Comparison of ENCODE assay signal across 25 cellular contexts in the genomic region with DNA sequence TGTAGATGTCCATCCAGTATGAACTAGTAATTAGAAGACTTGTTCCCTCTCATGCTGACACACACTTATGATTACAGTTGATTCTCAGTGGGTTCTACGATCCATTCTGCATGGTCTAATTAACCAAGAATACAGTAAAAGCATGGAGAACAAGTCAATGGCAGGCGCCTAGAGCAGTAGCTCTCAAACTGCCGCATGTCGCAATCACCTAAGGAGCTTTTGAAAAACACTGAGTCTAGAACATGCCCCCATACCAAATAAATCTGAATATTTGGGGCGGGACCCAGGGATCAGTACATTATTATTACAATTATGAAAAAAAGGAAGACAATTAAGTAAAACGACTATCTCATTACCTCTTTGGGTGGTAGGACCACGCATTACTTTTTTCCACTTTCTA. TPM values are rescaled to one million over a fixed set of nuclear protein-coding genes. Genes with fewer than 3 reads are reported as not detected.
A peak's percentile ranks its signal among the peaks of the same experiment; 100 is the strongest.
DNase-seq lines count a peak whose midpoint lies in the region; ATAC-seq, FAIRE-seq and TF ChIP-seq lines count a peak whose summit lies in the region.
"Had no signal": no experiment of that assay in that cellular context is flagged by ENCODE, and none has a peak within 500 bp of the region (broad histone marks: within the 10 kb centered on the region; RNA-seq: fewer than 3 reads in every experiment).

No MANE protein-coding gene starts in this region.

- TF ChIP-seq POLR2A in HepG2 (IDR thresholded peaks at IDR 0.05; ENCODE audit: insufficient read depth in 1 of 2, low read depth in 2 of 2, low read length in 2 of 2): no peak
- TF ChIP-seq POLR2A in right lobe of liver (IDR thresholded peaks at IDR 0.05): no peak
- TF ChIP-seq POLR2A in esophagus muscularis mucosa (IDR thresholded peaks at IDR 0.05; ENCODE audit: low read depth): no peak

- H3K79me2 ChIP-seq in HepG2 (ENCODE audit: insufficient read depth, low read length): no peaks in the 10 kb centered on the region

- POLR2A ChIA-PET in HepG2 (lab: Yijun Ruan, JAX) (no interaction called here), T-cell (lab: Charles Lee) (no interaction called here)
- POLR2A ChIA-PET in CD8-positive, alpha-beta memory T cell (lab: Charles Lee): no interaction called here

- no peak for ATAC-seq in HepG2
- ATAC-seq in right lobe of liver: no peak
- ATAC-seq in T-cell (replicated peaks in 1 of 4): no peak
- ATAC-seq in omental fat pad (ENCODE audit: low FRiP score): no peak
- ATAC-seq: GM12878, HCT116 had no signal

- H3K9ac ChIP-seq in HepG2 (ENCODE audit: insufficient read depth, low read depth, low read length): no peak overlapping the region
- H3K9ac ChIP-seq: BLaER1 had no signal

- H3K4me1 Mint-ChIP-seq in CD8-positive, alpha-beta memory T cell: peaks cover 51 to 62% (median 59%) of the 10 kb centered on the region in 3 donors
- peaks cover 50 to 53% (median 51%) of the 10 kb centered on the region in 3 donors for H3K4me1 Mint-ChIP-seq in T-cell

- H3K4me2 ChIP-seq in HepG2 (ENCODE audit: low read depth, low read length): no peak overlapping the region
- H3K4me2 ChIP-seq: BLaER1 had no signal

- no peaks in the 10 kb centered on the region for H3K4me1 ChIP-seq in HepG2 (ENCODE audit: insufficient read depth, low read length)
- no peaks in the 10 kb centered on the region for H3K4me1 ChIP-seq in right lobe of liver
- peaks cover 40% of the 10 kb centered on the region for H3K4me1 ChIP-seq in CD8-positive, alpha-beta memory T cell (ENCODE audit: insufficient read depth, low read length)
- peaks cover 0 to 8% (median 2%) of the 10 kb centered on the region in 4 donors for H3K4me1 ChIP-seq in esophagus muscularis mucosa
- H3K4me1 ChIP-seq: Caco-2 had no signal

- H3K9me3 Mint-ChIP-seq in CD8-positive, alpha-beta memory T cell: peaks cover 4 to 29% (median 24%) of the 10 kb centered on the region in 5 donors
- H3K9me3 Mint-ChIP-seq in T-cell: peaks cover 0 to 27% (median 18%) of the 10 kb centered on the region in 3 donors

- no peaks in the 10 kb centered on the region for H3K36me3 ChIP-seq in HepG2 (replicated peaks in 1 of 2; ENCODE audit: control insufficient read depth in 1 of 2, insufficient read depth in 2 of 2, low read length in 2 of 2)
- no peaks in the 10 kb centered on the region for H3K36me3 ChIP-seq in right lobe of liver
- H3K36me3 ChIP-seq in CD8-positive, alpha-beta memory T cell (ENCODE audit: insufficient read depth, low read length): no peaks in the 10 kb centered on the region
- no peaks in the 10 kb centered on the region for H3K36me3 ChIP-seq in esophagus muscularis mucosa
- H3K36me3 ChIP-seq: BLaER1 had no signal

- intact Hi-C loops in HepG2 (cut with micrococcal nuclease; ENCODE audit: unreplicated experiment) (no loop called here), right lobe of liver (cut with DNase I) (no loop called here), esophagus muscularis mucosa (cut with DNase I) (no loop called here)

- DNase-seq in HepG2 (ENCODE audit: low spot score) (no peak), right lobe of liver (no peak), T-cell (no peak), esophagus muscularis mucosa (ENCODE audit: extremely low spot score) (peak; percentile 29), omental fat pad (ENCODE audit: low spot score) (no peak), NCI-H2029 treated with DMSO at 0.1 percent for 48 hours (lab: John Stamatoyannopoulos, UW) (no peak), D341Med (ENCODE audit: low spot score) (no peak)
- no peak for DNase-seq in CD8-positive, alpha-beta memory T cell
- DNase-seq: Caco-2; CD4-positive, CD25-positive, alpha-beta regulatory T cell; DMS 273 treated with DMSO at 0.1 percent for 48 hours; DMS79; EL; GDM1; GOT3; H7 had no signal

- TF ChIP-seq EP300 in HepG2 (IDR thresholded peaks at IDR 0.05; ENCODE audit: low read depth in 2 of 2, low read length in 2 of 2) (no peak), HepG2 (CRISPR knock-in tag; IDR thresholded peaks at IDR 0.05; ENCODE audit: borderline replicate concordance) (no peak), esophagus muscularis mucosa (IDR thresholded peaks at IDR 0.05) (no peak)

- H3K27ac Mint-ChIP-seq in CD8-positive, alpha-beta memory T cell: peak overlapping the region in 7 of 8 donors; percentile 14 to 82 (median 64)
- H3K27ac Mint-ChIP-seq in T-cell: peak overlapping the region; percentile 61 to 86
- H3K27ac Mint-ChIP-seq: B cell had no signal

- in situ Hi-C loops in HepG2 (cut with HindIII; ENCODE audit: extremely low pct_ligation_motif_present, low pct_unique_long_range_greater_than_20kb): no loop called here

- 23% methylated on average over 7 of the region's 7 CpGs for WGBS in HepG2 (ENCODE audit: low lambda C conversion rate)
- 89% methylated on average over 7 of the region's 7 CpGs for WGBS in right lobe of liver (ENCODE audit: insufficient coverage, low coverage, low lambda C conversion rate, missing lambda C conversion rate)
- 88% methylated on average over 7 of the region's 7 CpGs for WGBS in esophagus muscularis mucosa

- H3K4me3 Mint-ChIP-seq in CD8-positive, alpha-beta memory T cell: no peak overlapping the region
- H3K4me3 Mint-ChIP-seq in T-cell: no peak overlapping the region
- H3K4me3 Mint-ChIP-seq: B cell; CD4-positive, CD25-positive, alpha-beta regulatory T cell had no signal

- H3K27me3 ChIP-seq in HepG2 (ENCODE audit: control insufficient read depth in 1 of 2, insufficient read depth in 2 of 2, low read length in 2 of 2): 0 out of 5 replicates have a peak, but pooled peaks cover 0 to 5% of the 10 kb centered on the region in 2 experiments
- H3K27me3 ChIP-seq in right lobe of liver: no peaks in the 10 kb centered on the region
- no peaks in the 10 kb centered on the region for H3K27me3 ChIP-seq in CD8-positive, alpha-beta memory T cell (ENCODE audit: insufficient read depth, low read length, poor library complexity, severe bottlenecking)
- no peaks in the 10 kb centered on the region for H3K27me3 ChIP-seq in esophagus muscularis mucosa
- H3K27me3 ChIP-seq: BLaER1 had no signal

- no peaks in the 10 kb centered on the region for H3K9me3 ChIP-seq in HepG2 (ENCODE audit: low read length)
- no peaks in the 10 kb centered on the region for H3K9me3 ChIP-seq in right lobe of liver
- peaks cover 3% of the 10 kb centered on the region for H3K9me3 ChIP-seq in CD8-positive, alpha-beta memory T cell (ENCODE audit: low read length)
- no peaks in the 10 kb centered on the region for H3K9me3 ChIP-seq in esophagus muscularis mucosa
- H3K9me3 ChIP-seq: BLaER1, Caco-2 had no signal

- CTCF ChIA-PET in HepG2 (lab: Yijun Ruan, JAX; ENCODE audit: low intra/inter-chr PET ratio, low total read pairs): no interaction called here
- CTCF ChIA-PET in CD8-positive, alpha-beta memory T cell (lab: Charles Lee): no interaction called here
- CTCF ChIA-PET in T-cell (lab: Charles Lee): no interaction called here

- BruUV-seq in HepG2 (replicated peaks; lab: Mats Ljungman, UMichigan): no TSS peak

- H4K20me1 ChIP-seq in HepG2 (ENCODE audit: insufficient read depth, low read length): no peaks in the 10 kb centered on the region
- H4K20me1 ChIP-seq: BLaER1 had no signal

- H2AFZ ChIP-seq in HepG2 (ENCODE audit: low read length): no peak overlapping the region

- H3K4me3 ChIP-seq in HepG2 (replicated peaks in 1 of 3; ENCODE audit: insufficient read depth in 1 of 3, low read depth in 2 of 3, low read length in 3 of 3) (no peak overlapping the region), right lobe of liver (no peak overlapping the region), esophagus muscularis mucosa (no peak overlapping the region)
- no peak overlapping the region for H3K4me3 ChIP-seq in CD8-positive, alpha-beta memory T cell (ENCODE audit: low read length)
- H3K4me3 ChIP-seq: BLaER1, GM12878 had no signal

- TF ChIP-seq CTCF in HepG2 (CRISPR knock-in tag; IDR thresholded peaks at IDR 0.05) (no peak), right lobe of liver (IDR thresholded peaks at IDR 0.05) (no peak), esophagus muscularis mucosa (IDR thresholded peaks at IDR 0.05) (no peak), omental fat pad (IDR thresholded peaks at IDR 0.05) (no peak)

- no peak overlapping the region for H3K27ac ChIP-seq in HepG2 (ENCODE audit: extremely low read length, insufficient read depth, low read length)
- H3K27ac ChIP-seq in right lobe of liver: no peak overlapping the region
- no peak overlapping the region for H3K27ac ChIP-seq in CD8-positive, alpha-beta memory T cell (ENCODE audit: low read depth, low read length)
- no peak overlapping the region for H3K27ac ChIP-seq in esophagus muscularis mucosa (replicated peaks in 1 of 4)
- H3K27ac ChIP-seq: 22Rv1, BLaER1, C4-2B had no signal

- H3K27me3 Mint-ChIP-seq in CD8-positive, alpha-beta memory T cell: no peaks in the 10 kb centered on the region
- H3K27me3 Mint-ChIP-seq in T-cell: no peaks in the 10 kb centered on the region
- H3K27me3 Mint-ChIP-seq: B cell had no signal

- no peak for TF ChIP-seq RAD21 in HepG2 (CRISPR knock-in tag; IDR thresholded peaks at IDR 0.05)

- peaks cover 4 to 27% (median 8%) of the 10 kb centered on the region in 3 donors for H3K36me3 Mint-ChIP-seq in CD8-positive, alpha-beta memory T cell
- H3K36me3 Mint-ChIP-seq in T-cell: peaks cover 10% of the 10 kb centered on the region

- no peak for FAIRE-seq in HepG2 (lab: Jason Lieb, UNC)
- FAIRE-seq: A204.1, D721Med, GM12878, GM19239 had no signal

RNA-seq across cellular contexts. Expression of gene CEP78, which starts 26.7 kb away (rescaled TPM):
- 30.8 and 38.3 TPM in 2 replicates for total RNA-seq in HepG2 (2016; rRNA removed; fragmentation: Illumina TruSeq; extraction: Trizol)
- total RNA-seq in HepG2 (2016; cell fraction: cytosol; rRNA removed; fragmentation: Illumina TruSeq; extraction: Trizol; ENCODE audit: low read depth): 2.6 and 2.7 TPM in 2 replicates
- 31.0 and 36.1 TPM in 2 replicates for total RNA-seq in HepG2 (2016; cell fraction: insoluble cytoplasmic fraction; rRNA removed; fragmentation: Illumina TruSeq; extraction: Trizol)
- 13.2 and 13.7 TPM in 2 replicates for total RNA-seq in HepG2 (2016; cell fraction: membrane; rRNA removed; fragmentation: Illumina TruSeq; extraction: Trizol)
- total RNA-seq in HepG2 (2016; cell fraction: nucleus; rRNA removed; fragmentation: Illumina TruSeq; extraction: Trizol): 30.7 and 32.0 TPM in 2 replicates
- 4.0 and 5.1 TPM in 2 replicates for polyA plus RNA-seq in HepG2 (2011; rRNA removed)
- polyA plus RNA-seq in HepG2 (2011; cell fraction: cytosol; rRNA removed): 2.1 and 2.8 TPM in 2 replicates
- 4.8 and 5.6 TPM in 2 replicates for polyA plus RNA-seq in HepG2 (2011; cell fraction: nucleus; rRNA removed)
- polyA plus RNA-seq in HepG2 (2012): 5.0 and 9.6 TPM in 2 replicates
- 1.9 and 2.3 TPM in 2 replicates for polyA plus RNA-seq in HepG2 (2016; cell fraction: cytosol; fragmentation: Illumina TruSeq; extraction: Trizol; ENCODE audit: low read depth)
- polyA plus RNA-seq in HepG2 (2016; cell fraction: insoluble cytoplasmic fraction; fragmentation: Illumina TruSeq; extraction: Trizol; ENCODE audit: low read depth): 22.9 and 23.5 TPM in 2 replicates
- polyA plus RNA-seq in HepG2 (2016; cell fraction: membrane; fragmentation: Illumina TruSeq; extraction: Trizol; ENCODE audit: low read depth): 5.8 and 7.0 TPM in 2 replicates
- 30.4 and 34.3 TPM in 2 replicates for polyA plus RNA-seq in HepG2 (2016; cell fraction: nucleus; fragmentation: Illumina TruSeq; extraction: Trizol; ENCODE audit: insufficient read depth, low read depth)
- 9.1 and 10.5 TPM in 2 replicates for polyA minus RNA-seq in HepG2 (2011; rRNA and poly(A)+ RNA removed; ENCODE audit: low replicate concordance)
- 6.1 and 6.5 TPM in 2 replicates for polyA minus RNA-seq in HepG2 (2011; cell fraction: cytosol; rRNA and poly(A)+ RNA removed)
- 23.4 and 25.1 TPM in 2 replicates for polyA minus RNA-seq in HepG2 (2011; cell fraction: nucleus; rRNA and poly(A)+ RNA removed)
- 10 to 100 TPM in 1 of 6 experiments, 1 to 10 TPM in 5; 5.5 to 10.4 (median 8.7) TPM for total RNA-seq in right lobe of liver
- total RNA-seq in CD8-positive, alpha-beta memory T cell: 10 to 100 TPM; 37.9 to 44.1 TPM
- polyA plus RNA-seq in CD8-positive, alpha-beta memory T cell: 29.4 TPM
- 10 to 100 TPM; 23.2 to 37.4 (median 29.5) TPM for total RNA-seq in T-cell
- 10 to 100 TPM in 2 of 4 donors, 1 to 10 TPM in 2; 6.8 to 12.9 (median 9.4) TPM for total RNA-seq in esophagus muscularis mucosa
- 10 to 100 TPM in 1 of 4 donors, 1 to 10 TPM in 3; 4.6 to 10.4 (median 7.4) TPM for total RNA-seq in omental fat pad
